7 cellular contexts compared by ENCODE assay signal in the genomic region with DNA sequence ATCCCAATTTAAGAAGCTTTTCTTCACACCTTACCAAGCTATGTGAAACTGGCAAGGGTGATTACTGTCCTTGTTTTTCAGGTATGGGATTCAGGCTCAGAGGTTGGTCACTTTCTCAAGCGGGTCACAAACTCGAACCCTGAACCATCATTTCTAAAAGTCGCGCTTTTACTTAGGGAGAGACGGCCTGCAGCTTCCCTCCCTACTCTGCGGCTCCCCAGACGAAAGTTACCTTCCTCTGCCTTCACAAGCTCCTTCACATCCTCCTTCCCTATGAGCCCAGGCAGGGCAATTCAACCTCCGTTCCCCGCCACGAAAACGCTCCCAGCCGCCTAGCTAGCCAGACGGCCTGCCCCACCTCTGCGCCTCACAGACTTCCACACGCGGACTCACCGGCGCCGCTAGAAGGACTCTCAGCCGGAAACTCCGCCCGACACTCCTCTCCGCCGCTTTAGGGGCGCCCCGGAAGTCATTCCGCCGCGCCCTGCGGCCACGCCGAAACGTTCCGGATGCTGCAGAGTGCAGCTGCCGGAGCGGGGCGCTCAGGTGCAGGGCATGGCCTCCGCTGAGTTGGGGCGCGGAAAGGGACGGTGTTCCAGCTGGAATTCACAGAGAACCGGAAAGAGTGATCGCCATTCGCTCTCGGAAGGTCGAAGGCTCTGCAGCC. TPM values are rescaled to one million over a fixed set of nuclear protein-coding genes. Genes with fewer than 3 reads are reported as not detected.
DNase-seq lines count a peak whose midpoint lies in the region; ATAC-seq and TF ChIP-seq lines count a peak whose summit lies in the region.
"Not testable (repeated sequence)": the region's sequence is repeated elsewhere in the genome, so short reads cannot be mapped to it uniquely, and the experiment has no call there.

Gene GTF2H2 (minus strand): TSS at position 415 of the 667 bp plus-strand sequence. CDS start 4,913 bp downstream, outside the sequence.

- in situ Hi-C loops in SK-MEL-5 (cut with HindIII; ENCODE audit: low pct_unique_long_range_greater_than_20kb, low sequenced_read_pairs) = not testable (repeated sequence)

- not testable (repeated sequence) for H3K36me3 ChIP-seq in H7 (replicated peaks; ENCODE audit: control insufficient read depth, insufficient read depth, low read length); breast epithelium

- TF ChIP-seq CTCF in breast epithelium (IDR thresholded peaks at IDR 0.05) = not testable (repeated sequence)

- H3K36me3 Mint-ChIP-seq in immature natural killer cell = not testable (repeated sequence)

- H3K9me3 ChIP-seq in breast epithelium = not testable (repeated sequence)

- ATAC-seq in GM19025 (IDR thresholded peaks at IDR 0.05; ENCODE audit: low read depth, unreplicated experiment) (peak; percentile 99), HG03159 (IDR thresholded peaks at IDR 0.05; ENCODE audit: unreplicated experiment) (peak; percentile 97)

- not testable (repeated sequence) for H3K27ac ChIP-seq in breast epithelium

- TF ChIP-seq POLR2A in breast epithelium (IDR thresholded peaks at IDR 0.05) = not testable (repeated sequence)

- DNase-seq in H7; SK-MEL-5 (ENCODE audit: low read depth, low spot score); breast epithelium (ENCODE audit: low spot score in 2 of 2); immature natural killer cell; pulmonary artery endothelial cell (ENCODE audit: low read depth, low spot score): not testable (repeated sequence)

- not testable (repeated sequence) for H3K27ac Mint-ChIP-seq in immature natural killer cell

- H3K4me3 Mint-ChIP-seq in immature natural killer cell = not testable (repeated sequence)

- intact Hi-C loops in breast epithelium (cut with DNase I; ENCODE audit: low total_unique reads) = not testable (repeated sequence)

- not testable (repeated sequence) for H3K4me1 Mint-ChIP-seq in immature natural killer cell

- H3K27me3 ChIP-seq in H7 (ENCODE audit: control insufficient read depth, insufficient read depth, low read length); breast epithelium: not testable (repeated sequence)

- not testable (repeated sequence) for H3K4me3 ChIP-seq in H7 (ENCODE audit: insufficient read depth, low read depth, low read length); breast epithelium

- not testable (repeated sequence) for H3K27me3 Mint-ChIP-seq in immature natural killer cell (ENCODE audit: low read depth in 3 of 3)

- H3K4me1 ChIP-seq in breast epithelium = not testable (repeated sequence)

- H3K9me3 Mint-ChIP-seq in immature natural killer cell = not testable (repeated sequence)

RNA-seq across cellular contexts. Expression of gene GTF2H2, which starts in this region (rescaled TPM):
- total RNA-seq in H7 (2014; rRNA removed; shearing (Covaris generic)) = 38.4 and 45.0 TPM in 2 replicates
- total RNA-seq in SK-MEL-5 (2014; rRNA removed; shearing (Covaris generic)) = 19.1 and 19.7 TPM in 2 replicates
- polyA plus RNA-seq in SK-MEL-5 (2015; cell fraction: cytosol; rRNA removed) = 12.3 and 13.2 TPM in 2 replicates
- 33.9 and 36.3 TPM in 2 replicates for polyA plus RNA-seq in SK-MEL-5 (2015; cell fraction: nucleus; rRNA removed)
- total RNA-seq in breast epithelium (10 to 100 TPM; 10.7 to 25.3 (median 23.9) TPM), pulmonary artery endothelial cell (13.1 and 15.0 TPM in 2 replicates)
- polyA plus RNA-seq in immature natural killer cell = 10 to 100 TPM in 2 of 3 donors, 1 to 10 TPM in 1; 5.2 to 10.7 (median 10.4) TPM
